In genomic region chr6:16670183-16670582, GRCh38 we compare ENCODE assay signal across 8 cellular contexts.
DNase-seq lines count a peak whose midpoint lies in the region; ATAC-seq and TF ChIP-seq lines count a peak whose summit lies in the region.

No MANE protein-coding gene starts in this region.

- peak; percentile 69 for ATAC-seq in GM18498 (IDR thresholded peaks at IDR 0.05; ENCODE audit: unreplicated experiment)
- ATAC-seq in HG03457 (IDR thresholded peaks at IDR 0.05; ENCODE audit: unreplicated experiment), result no peak

- CTCF ChIA-PET in HEK293 (lab: Yijun Ruan, JAX), result no interaction called here

- H3K27ac ChIP-seq in HEK293 (ENCODE audit: extremely low read depth, low read depth, low read length), result no peak overlapping the region

- no peak for TF ChIP-seq CTCF in HEK293 (tag by site-specific recombination; IDR thresholded peaks at IDR 0.05)

- DNase-seq in medulla oblongata (ENCODE audit: extremely low spot score) (peak; percentile 41), globus pallidus (ENCODE audit: low spot score) (no peak), OCI-M2 (lab: John Stamatoyannopoulos, UW; ENCODE audit: unreplicated experiment) (no peak), NCI-H2081 (lab: John Stamatoyannopoulos, UW) (no peak)

- no peak overlapping the region for H3K4me3 ChIP-seq in HEK293 (ENCODE audit: low read depth, low read length)

- H3K4me1 ChIP-seq in HEK293 (ENCODE audit: control insufficient read depth, insufficient read depth, low read length), result peaks cover 26% of the 10 kb centered on the region

- no peaks in the 10 kb centered on the region for H3K27me3 Mint-ChIP-seq in T-helper 1 cell treated with Interleukin-12 subunit alpha and Interleukin-12 subunit beta and Interleukin-4 antibody, amounts not matched to agents 30 μg/mL and 1 μg/mL, for 36 hours (ENCODE audit: low read depth)

- no peaks in the 10 kb centered on the region for H3K9me3 Mint-ChIP-seq in T-helper 1 cell treated with Interleukin-12 subunit alpha and Interleukin-12 subunit beta and Interleukin-4 antibody, amounts not matched to agents 30 μg/mL and 1 μg/mL, for 36 hours

- H3K36me3 Mint-ChIP-seq in T-helper 1 cell treated with Interleukin-12 subunit alpha and Interleukin-12 subunit beta and Interleukin-4 antibody, amounts not matched to agents 30 μg/mL and 1 μg/mL, for 36 hours (ENCODE audit: low read depth), result peaks cover 44% of the 10 kb centered on the region

- H3K36me3 ChIP-seq in HEK293 (ENCODE audit: control insufficient read depth in 2 of 2, insufficient read depth in 1 of 2, low read length in 2 of 2), result peaks cover 0 to 3% of the 10 kb centered on the region in 2 experiments; a peak in 1 of 3 replicates

- POLR2A ChIA-PET in HEK293 (lab: Yijun Ruan, JAX), result no interaction called here

- H3K4me3 Mint-ChIP-seq in T-helper 1 cell treated with Interleukin-12 subunit alpha and Interleukin-12 subunit beta and Interleukin-4 antibody, amounts not matched to agents 30 μg/mL and 1 μg/mL, for 36 hours, result peak overlapping the region; percentile 68

- H3K27ac Mint-ChIP-seq in T-helper 1 cell treated with Interleukin-12 subunit alpha and Interleukin-12 subunit beta and Interleukin-4 antibody, amounts not matched to agents 30 μg/mL and 1 μg/mL, for 36 hours, result peak overlapping the region; percentile 95

- H3K9me3 ChIP-seq in HEK293 (ENCODE audit: control insufficient read depth, insufficient read depth, low read depth, low read length), result no peaks in the 10 kb centered on the region

- H3K4me1 Mint-ChIP-seq in T-helper 1 cell treated with Interleukin-12 subunit alpha and Interleukin-12 subunit beta and Interleukin-4 antibody, amounts not matched to agents 30 μg/mL and 1 μg/mL, for 36 hours (ENCODE audit: low read depth), result peaks cover 59% of the 10 kb centered on the region

TF ChIP-seq in HEK293, 187 proteins besides CTCF, POLR2A, EP300 and RAD21:
- TF ChIP-seq, protein P1, sequence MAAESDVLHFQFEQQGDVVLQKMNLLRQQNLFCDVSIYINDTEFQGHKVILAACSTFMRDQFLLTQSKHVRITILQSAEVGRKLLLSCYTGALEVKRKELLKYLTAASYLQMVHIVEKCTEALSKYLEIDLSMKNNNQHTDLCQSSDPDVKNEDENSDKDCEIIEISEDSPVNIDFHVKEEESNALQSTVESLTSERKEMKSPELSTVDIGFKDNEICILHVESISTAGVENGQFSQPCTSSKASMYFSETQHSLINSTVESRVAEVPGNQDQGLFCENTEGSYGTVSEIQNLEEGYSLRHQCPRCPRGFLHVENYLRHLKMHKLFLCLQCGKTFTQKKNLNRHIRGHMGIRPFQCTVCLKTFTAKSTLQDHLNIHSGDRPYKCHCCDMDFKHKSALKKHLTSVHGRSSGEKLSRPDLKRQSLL (tag by site-specific recombination; IDR thresholded peaks at IDR 0.05), result peak; percentile 38; the same call in 1 of the 2 replicates
- no peak for TF ChIP-seq ZNF394 (tag by site-specific recombination; IDR thresholded peaks at IDR 0.05; ENCODE audit: borderline replicate concordance)
